Comparison of ENCODE assay signal across 8 cellular contexts in genomic region chr12:53207042-53207441, GRCh38. TPM values are rescaled to one million over a fixed set of nuclear protein-coding genes. Genes with fewer than 3 reads are reported as not detected.
DNase-seq lines count a peak whose midpoint lies in the region; ATAC-seq lines count a peak whose summit lies in the region.

Gene ITGB7, minus strand, starts transcription at chr12:53207251. Its CDS starts 6,808 bp downstream, at chr12:53200443.

- ATAC-seq in naive B cell (ENCODE audit: low read depth in 2 of 2): peak; percentile 93
- ATAC-seq in GM18519 (IDR thresholded peaks at IDR 0.05; ENCODE audit: low FRiP score, unreplicated experiment): no peak

- H3K27me3 Mint-ChIP-seq in naive B cell: no peaks in the 10 kb centered on the region

- H3K27ac Mint-ChIP-seq in naive B cell: peak within 1 kb of the TSS; percentile 64 to 97 (median 94)

- peaks cover 0 to 6% of the 10 kb centered on the region in 2 donors for H3K36me3 Mint-ChIP-seq in naive B cell

- H3K4me1 Mint-ChIP-seq in naive B cell: peaks cover 46 to 83% (median 50%) of the 10 kb centered on the region in 3 donors

- in situ Hi-C loops in KBM-7 (cut with MboI; ENCODE audit: low pct_unique_long_range_greater_than_20kb, low sequenced_read_pairs): no loop called here

- H3K4me3 Mint-ChIP-seq in naive B cell: peak within 1 kb of the TSS; percentile 91 to 99 (median 96)

- H3K9me3 Mint-ChIP-seq in naive B cell: no peaks in the 10 kb centered on the region

- DNase-seq in SIG-M5 treated with dmso at 0.1 percent for 504 hours (lab: John Stamatoyannopoulos, UW; ENCODE audit: unreplicated experiment) (peak; percentile 46), SIG-M5 (lab: John Stamatoyannopoulos, UW) (no peak), KBM-7 (peak; percentile 64), naive B cell (peak; percentile 73), GM03348 (ENCODE audit: low spot score) (no peak), AG08395 (ENCODE audit: low spot score) (no peak)
- peak; percentile 50 for DNase-seq in activated CD8-positive, alpha-beta memory T cell treated with anti-CD3 and anti-CD28 coated beads, Interleukin-2, amount 50 U/mL, for 1 hour (ENCODE audit: extremely low read depth)

RNA-seq across cellular contexts. Expression of gene ITGB7, which starts in this region (rescaled TPM):
- polyA plus RNA-seq in naive B cell (ENCODE audit: low read depth in 6 of 6): 100 to 1,000 TPM in 1 of 6 donors, 10 to 100 TPM in 5; 63.2 to 174 (median 96.4) TPM

Comparison
In these comparisons a context has a peak if more than half of its experiments do, and no peak if none do; other contexts are left out.
1. DNase-seq: peak in SIG-M5 treated with dmso at 0.1 percent for 504 hours (single experiment), KBM-7 (single experiment), activated CD8-positive, alpha-beta memory T cell treated with anti-CD3 and anti-CD28 coated beads, Interleukin-2, amount 50 U/mL, for 1 hour (single experiment) and naive B cell (single experiment); none in SIG-M5 (single experiment), GM03348 (single experiment) and AG08395 (single experiment).